In the genomic region with DNA sequence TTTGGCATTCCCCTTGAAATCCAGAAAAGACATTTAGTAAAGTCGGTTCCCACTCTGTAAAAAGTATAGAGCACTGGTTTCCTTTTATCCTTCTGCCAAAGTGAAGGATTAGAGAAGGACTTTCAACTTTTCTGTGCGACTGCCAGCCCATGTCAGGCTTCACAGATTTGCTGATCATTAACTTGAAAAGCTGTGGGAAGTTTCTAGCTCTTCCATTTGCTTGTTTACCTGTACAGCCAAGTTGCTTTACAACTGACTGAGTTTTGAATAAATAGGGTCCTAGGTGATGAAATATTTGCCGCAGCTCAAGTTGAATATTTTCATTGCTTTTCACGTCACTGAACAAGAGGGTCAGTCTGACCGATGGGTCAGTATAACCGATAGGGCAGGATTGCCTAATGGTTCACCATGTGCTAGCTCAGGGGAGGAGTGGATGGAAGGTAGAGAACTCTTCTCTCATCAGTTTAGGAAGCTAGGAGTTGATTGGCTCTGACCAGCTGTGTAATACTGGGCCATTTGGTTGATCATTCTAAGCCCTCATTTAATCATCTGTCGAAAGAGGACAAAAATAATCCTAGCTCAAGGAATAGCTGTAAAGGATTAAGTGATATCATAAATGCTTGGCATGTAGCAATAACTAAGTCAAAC, we compare ENCODE assay signal across 1 cellular context.
TF ChIP-seq lines count a peak whose summit lies in the region.

No MANE protein-coding gene starts in this region.

TF ChIP-seq in HepG2, 621 proteins besides CTCF, POLR2A, EP300 and RAD21 (continued from another document and continues in another):
- no peak for TF ChIP-seq PAF1 (CRISPR knock-in tag; IDR thresholded peaks at IDR 0.05)
- peak; percentile 85 for TF ChIP-seq ZBTB43 (CRISPR knock-in tag; conservative IDR thresholded peaks at IDR 0.05)
- 0 out of 2 replicates have a peak, but pooled peaks have one; percentile 53 for TF ChIP-seq RFXAP (CRISPR knock-in tag; IDR thresholded peaks at IDR 0.05; ENCODE audit: borderline replicate concordance)
- no peak; the same call in 1 of the 2 replicates for TF ChIP-seq ZBTB8A (CRISPR knock-in tag; IDR thresholded peaks at IDR 0.05; ENCODE audit: borderline replicate concordance, low read depth)
- peak; percentile 72; the same call in 1 of the 2 replicates for TF ChIP-seq KDM4B (CRISPR knock-in tag; IDR thresholded peaks at IDR 0.05)
- TF ChIP-seq ZSCAN21 (CRISPR knock-in tag; IDR thresholded peaks at IDR 0.05; ENCODE audit: borderline replicate concordance) = no peak
- TF ChIP-seq PHF8 (CRISPR knock-in tag; IDR thresholded peaks at IDR 0.05) = no peak
- TF ChIP-seq ARID2 (CRISPR knock-in tag; IDR thresholded peaks at IDR 0.05; ENCODE audit: borderline replicate concordance) = no peak; the same call in 1 of the 2 replicates
- TF ChIP-seq ZSCAN22 (CRISPR knock-in tag; IDR thresholded peaks at IDR 0.05) = no peak
- TF ChIP-seq ZNF256 (CRISPR knock-in tag; conservative IDR thresholded peaks at IDR 0.05) = no peak
- no peak for TF ChIP-seq GLMP (CRISPR knock-in tag; IDR thresholded peaks at IDR 0.05; ENCODE audit: borderline replicate concordance)
- peak; percentile 94 for TF ChIP-seq MAX (IDR thresholded peaks at IDR 0.05)
- TF ChIP-seq, protein P1, sequence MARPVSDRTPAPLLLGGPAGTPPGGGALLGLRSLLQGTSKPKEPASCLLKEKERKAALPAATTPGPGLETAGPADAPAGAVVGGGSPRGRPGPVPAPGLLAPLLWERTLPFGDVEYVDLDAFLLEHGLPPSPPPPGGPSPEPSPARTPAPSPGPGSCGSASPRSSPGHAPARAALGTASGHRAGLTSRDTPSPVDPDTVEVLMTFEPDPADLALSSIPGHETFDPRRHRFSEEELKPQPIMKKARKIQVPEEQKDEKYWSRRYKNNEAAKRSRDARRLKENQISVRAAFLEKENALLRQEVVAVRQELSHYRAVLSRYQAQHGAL (CRISPR knock-in tag; IDR thresholded peaks at IDR 0.05; ENCODE audit: not compliant biosample characterization) = no peak
- peak; percentile 38; the same call in 1 of the 2 replicates for TF ChIP-seq ZNF7 (CRISPR knock-in tag; IDR thresholded peaks at IDR 0.05)
- no peak for TF ChIP-seq ZBTB4 (CRISPR knock-in tag; IDR thresholded peaks at IDR 0.05; ENCODE audit: borderline replicate concordance)
- peak; percentile 80; the same call in 1 of the 2 replicates for TF ChIP-seq ZNF441 (CRISPR knock-in tag; IDR thresholded peaks at IDR 0.05; ENCODE audit: borderline replicate concordance)
- no peak for TF ChIP-seq TEF (CRISPR knock-in tag; IDR thresholded peaks at IDR 0.05)
- TF ChIP-seq ZNF382 (CRISPR knock-in tag; IDR thresholded peaks at IDR 0.05; ENCODE audit: borderline replicate concordance) = no peak
- TF ChIP-seq CCDC6 (CRISPR knock-in tag; IDR thresholded peaks at IDR 0.05) = no peak
- TF ChIP-seq FIP1L1 (IDR thresholded peaks at IDR 0.05; ENCODE audit: borderline replicate concordance, insufficient read depth, low read depth, low read length) = no peak
- no peak for TF ChIP-seq U2AF1 (optimal IDR thresholded peaks at IDR 0.05; ENCODE audit: low read depth, low read length)
- 0 out of 2 replicates have a peak, but pooled peaks have one; percentile 33 for TF ChIP-seq SP5 (CRISPR knock-in tag; IDR thresholded peaks at IDR 0.05; ENCODE audit: borderline replicate concordance, low read depth)
- TF ChIP-seq ZNF839 (CRISPR knock-in tag; IDR thresholded peaks at IDR 0.05; ENCODE audit: borderline replicate concordance) = no peak
- TF ChIP-seq ZIK1 (CRISPR knock-in tag; IDR thresholded peaks at IDR 0.05; ENCODE audit: borderline replicate concordance, low read depth) = no peak
- TF ChIP-seq ZNF562 (CRISPR knock-in tag; IDR thresholded peaks at IDR 0.05; ENCODE audit: borderline replicate concordance) = no peak
- no peak for TF ChIP-seq AGO2 (optimal IDR thresholded peaks at IDR 0.05; ENCODE audit: low read depth, low read length)
- no peak for TF ChIP-seq ZNF687 (CRISPR knock-in tag; IDR thresholded peaks at IDR 0.05)
- peak; percentile 64; the same call in 1 of the 2 replicates for TF ChIP-seq ATF3 (CRISPR knock-in tag; IDR thresholded peaks at IDR 0.05)
- TF ChIP-seq SOX13 (IDR thresholded peaks at IDR 0.05) = peak; percentile 37
- peak in 1 of 2 experiments; percentile 88; a peak in 2 of 4 replicates for TF ChIP-seq SOX13 (CRISPR knock-in tag; conservative IDR thresholded peaks at IDR 0.05 in 1 of 2, IDR thresholded peaks at IDR 0.05 in 1 of 2)
- TF ChIP-seq POLR2AphosphoS5 (IDR thresholded peaks at IDR 0.05; ENCODE audit: low read depth, low read length) = peak; percentile 79
- peak; percentile 66; the same call in 1 of the 2 replicates for TF ChIP-seq ETV5 (CRISPR knock-in tag; IDR thresholded peaks at IDR 0.05; ENCODE audit: borderline replicate concordance)
- TF ChIP-seq, protein P2, sequence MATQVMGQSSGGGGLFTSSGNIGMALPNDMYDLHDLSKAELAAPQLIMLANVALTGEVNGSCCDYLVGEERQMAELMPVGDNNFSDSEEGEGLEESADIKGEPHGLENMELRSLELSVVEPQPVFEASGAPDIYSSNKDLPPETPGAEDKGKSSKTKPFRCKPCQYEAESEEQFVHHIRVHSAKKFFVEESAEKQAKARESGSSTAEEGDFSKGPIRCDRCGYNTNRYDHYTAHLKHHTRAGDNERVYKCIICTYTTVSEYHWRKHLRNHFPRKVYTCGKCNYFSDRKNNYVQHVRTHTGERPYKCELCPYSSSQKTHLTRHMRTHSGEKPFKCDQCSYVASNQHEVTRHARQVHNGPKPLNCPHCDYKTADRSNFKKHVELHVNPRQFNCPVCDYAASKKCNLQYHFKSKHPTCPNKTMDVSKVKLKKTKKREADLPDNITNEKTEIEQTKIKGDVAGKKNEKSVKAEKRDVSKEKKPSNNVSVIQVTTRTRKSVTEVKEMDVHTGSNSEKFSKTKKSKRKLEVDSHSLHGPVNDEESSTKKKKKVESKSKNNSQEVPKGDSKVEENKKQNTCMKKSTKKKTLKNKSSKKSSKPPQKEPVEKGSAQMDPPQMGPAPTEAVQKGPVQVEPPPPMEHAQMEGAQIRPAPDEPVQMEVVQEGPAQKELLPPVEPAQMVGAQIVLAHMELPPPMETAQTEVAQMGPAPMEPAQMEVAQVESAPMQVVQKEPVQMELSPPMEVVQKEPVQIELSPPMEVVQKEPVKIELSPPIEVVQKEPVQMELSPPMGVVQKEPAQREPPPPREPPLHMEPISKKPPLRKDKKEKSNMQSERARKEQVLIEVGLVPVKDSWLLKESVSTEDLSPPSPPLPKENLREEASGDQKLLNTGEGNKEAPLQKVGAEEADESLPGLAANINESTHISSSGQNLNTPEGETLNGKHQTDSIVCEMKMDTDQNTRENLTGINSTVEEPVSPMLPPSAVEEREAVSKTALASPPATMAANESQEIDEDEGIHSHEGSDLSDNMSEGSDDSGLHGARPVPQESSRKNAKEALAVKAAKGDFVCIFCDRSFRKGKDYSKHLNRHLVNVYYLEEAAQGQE (IDR thresholded peaks at IDR 0.05; ENCODE audit: borderline replicate concordance in 1 of 2, low read depth in 1 of 2, low read length in 2 of 2) = peak in 1 of 2 experiments; percentile 37; a peak in 1 of 4 replicates
- TF ChIP-seq ZBTB10 (CRISPR knock-in tag; IDR thresholded peaks at IDR 0.05; ENCODE audit: borderline replicate concordance) = 0 out of 2 replicates have a peak, but pooled peaks have one; percentile 14
- TF ChIP-seq ZNF251 (CRISPR knock-in tag; IDR thresholded peaks at IDR 0.05) = no peak
- no peak for TF ChIP-seq RFXANK (CRISPR knock-in tag; IDR thresholded peaks at IDR 0.05)
- 0 out of 2 replicates have a peak, but pooled peaks have one; percentile 28 for TF ChIP-seq SIX1 (CRISPR knock-in tag; IDR thresholded peaks at IDR 0.05; ENCODE audit: borderline replicate concordance)
